In genomic region chr11:12628322-12628721, GRCh38 we compare ENCODE assay signal across 24 cellular contexts. TPM values are rescaled to one million over a fixed set of nuclear protein-coding genes. Genes with fewer than 3 reads are reported as not detected.
"Had no signal": no experiment of that assay in that cellular context is flagged by ENCODE, and none has a peak within 500 bp of the region (broad histone marks: within the 10 kb centered on the region; RNA-seq: fewer than 3 reads in every experiment).

No MANE protein-coding gene starts in this region.

- H3K4me1 ChIP-seq: gastrocnemius medialis, spleen, tibial artery, upper lobe of left lung had no signal

- H3K4me3 ChIP-seq: dorsolateral prefrontal cortex, gastrocnemius medialis, lung, ovary, spleen, testis, tibial artery, upper lobe of left lung had no signal

- FAIRE-seq: colon, keratinocyte, urothelium cell line had no signal

- H3K27ac ChIP-seq: dorsolateral prefrontal cortex, gastrocnemius medialis, ovary, spleen, testis, tibial artery, upper lobe of left lung had no signal

- H3K27me3 ChIP-seq: gastrocnemius medialis, ovary, spleen, testis, tibial artery, upper lobe of left lung had no signal

- ATAC-seq: esophagus mucosa; gastrocnemius medialis; natural killer cell; sciatic nerve; stimulated activated memory B cell treated with anti-CD40 and anti-IgM and Interleukin-4, amounts not matched to agents 10 μg/mL and 1 μg/mL and 100 μg/mL, for 72 hours; stimulated activated naive CD8-positive, alpha-beta T cell treated with anti-CD3 and anti-CD28 coated beads, Interleukin-15, Interleukin-2, amounts not matched to agents 100 U/mL and 50 U/mL, for 24 hours had no signal

- H3K36me3 ChIP-seq: gastrocnemius medialis, ovary, spleen, upper lobe of left lung had no signal

- DNase-seq: dorsolateral prefrontal cortex; effector CD4-positive, alpha-beta T cell; foreskin fibroblast; gastrocnemius medialis; head of caudate nucleus; natural killer cell; occipital lobe; ovary; posterior cingulate gyrus; spleen; stimulated activated CD4-positive, alpha-beta T cell treated with anti-CD3 and anti-CD28 coated beads, Interleukin-4, amount 100 ng/mL, for 4 hours; stimulated activated naive CD8-positive, alpha-beta T cell treated with anti-CD3 and anti-CD28 coated beads, Interleukin-15, Interleukin-2, amounts not matched to agents 100 U/mL and 50 U/mL, for 24 hours; substantia nigra; testis; tibial artery; upper lobe of left lung had no signal

- H3K9me3 ChIP-seq: gastrocnemius medialis, ovary, testis had no signal

RNA-seq across cellular contexts. Expression of gene TEAD1, which starts 45.9 kb away (rescaled TPM):
- total RNA-seq: mononuclear cell, natural killer cell had no signal
